25 cellular contexts compared by ENCODE assay signal in genomic region chr22:49045276-49045675, GRCh38.
"Had no signal": no experiment of that assay in that cellular context is flagged by ENCODE, and none has a peak within 500 bp of the region (broad histone marks: within the 10 kb centered on the region; RNA-seq: fewer than 3 reads in every experiment).

No MANE protein-coding gene starts in this region.

- H3K4me3 ChIP-seq: dorsolateral prefrontal cortex, mucosa of descending colon, psoas muscle, skin epidermis, spleen, testis, tibial artery had no signal

- H3K27ac ChIP-seq: psoas muscle, skin epidermis, spleen, testis, tibial artery had no signal

- H3K27ac Mint-ChIP-seq: immature natural killer cell; mesothelial cell of epicardium; natural killer cell treated with Interleukin-12 subunit alpha and Interleukin-12 subunit beta and Interleukin-15 and Interleukin-18, amount 100 ng/mL, for 72 hours; stimulated activated memory B cell treated with anti-CD40 and anti-IgM and Interleukin-4, amounts not matched to agents 10 μg/mL and 1 μg/mL and 100 μg/mL, for 72 hours; type B pancreatic cell had no signal

- H3K4me1 Mint-ChIP-seq: immature natural killer cell; mesothelial cell of epicardium; naive B cell; stimulated activated memory B cell treated with anti-CD40 and anti-IgM and Interleukin-4, amounts not matched to agents 10 μg/mL and 1 μg/mL and 100 μg/mL, for 72 hours had no signal

- DNase-seq: effector CD4-positive, alpha-beta T cell; hypothalamus; immature natural killer cell; islet precursor cell; kidney glomerular epithelial cell; mesenchymal stem cell; mucosa of descending colon; naive B cell; nucleus accumbens; psoas muscle; right cardiac atrium; spleen; stimulated activated CD4-positive, alpha-beta T cell treated with anti-CD3 and anti-CD28 coated beads, Interleukin-4, amount 100 ng/mL, for 4 hours; stimulated activated naive CD8-positive, alpha-beta T cell treated with anti-CD3 and anti-CD28 coated beads, Interleukin-15, Interleukin-2, amounts not matched to agents 100 U/mL and 50 U/mL, for 24 hours; substantia nigra; testis had no signal

- H3K4me3 Mint-ChIP-seq: immature natural killer cell; mesothelial cell of epicardium; naive B cell; natural killer cell treated with Interleukin-12 subunit alpha and Interleukin-12 subunit beta and Interleukin-15 and Interleukin-18, amount 100 ng/mL, for 72 hours; neural crest cell; stimulated activated memory B cell treated with anti-CD40 and anti-IgM and Interleukin-4, amounts not matched to agents 10 μg/mL and 1 μg/mL and 100 μg/mL, for 72 hours; type B pancreatic cell had no signal

- H3K36me3 ChIP-seq: spleen, tibial artery had no signal

- H3K4me1 ChIP-seq: psoas muscle, spleen, testis, tibial artery had no signal

- H3K27me3 ChIP-seq: testis had no signal

- H3K36me3 Mint-ChIP-seq: immature natural killer cell; mesothelial cell of epicardium; naive B cell; natural killer cell treated with Interleukin-12 subunit alpha and Interleukin-12 subunit beta and Interleukin-15 and Interleukin-18, amount 100 ng/mL, for 72 hours; stimulated activated memory B cell treated with anti-CD40 and anti-IgM and Interleukin-4, amounts not matched to agents 10 μg/mL and 1 μg/mL and 100 μg/mL, for 72 hours; type B pancreatic cell had no signal

- H3K9me3 Mint-ChIP-seq: immature natural killer cell; mesothelial cell of epicardium; naive B cell; natural killer cell treated with Interleukin-12 subunit alpha and Interleukin-12 subunit beta and Interleukin-15 and Interleukin-18, amount 100 ng/mL, for 72 hours; neural crest cell; stimulated activated memory B cell treated with anti-CD40 and anti-IgM and Interleukin-4, amounts not matched to agents 10 μg/mL and 1 μg/mL and 100 μg/mL, for 72 hours; type B pancreatic cell had no signal

- H3K9me3 ChIP-seq: mucosa of descending colon, psoas muscle, spleen, testis, tibial artery had no signal

- ATAC-seq: left colon; mucosa of descending colon; natural killer cell treated with Interleukin-12 subunit alpha and Interleukin-12 subunit beta and Interleukin-15 and Interleukin-18, amount 100 ng/mL, for 72 hours; psoas muscle; stimulated activated memory B cell treated with anti-CD40 and anti-IgM and Interleukin-4, amounts not matched to agents 10 μg/mL and 1 μg/mL and 100 μg/mL, for 72 hours; stimulated activated naive CD8-positive, alpha-beta T cell treated with anti-CD3 and anti-CD28 coated beads, Interleukin-15, Interleukin-2, amounts not matched to agents 100 U/mL and 50 U/mL, for 24 hours had no signal
